ENCODE assay signal across 16 cellular contexts in the genomic region with DNA sequence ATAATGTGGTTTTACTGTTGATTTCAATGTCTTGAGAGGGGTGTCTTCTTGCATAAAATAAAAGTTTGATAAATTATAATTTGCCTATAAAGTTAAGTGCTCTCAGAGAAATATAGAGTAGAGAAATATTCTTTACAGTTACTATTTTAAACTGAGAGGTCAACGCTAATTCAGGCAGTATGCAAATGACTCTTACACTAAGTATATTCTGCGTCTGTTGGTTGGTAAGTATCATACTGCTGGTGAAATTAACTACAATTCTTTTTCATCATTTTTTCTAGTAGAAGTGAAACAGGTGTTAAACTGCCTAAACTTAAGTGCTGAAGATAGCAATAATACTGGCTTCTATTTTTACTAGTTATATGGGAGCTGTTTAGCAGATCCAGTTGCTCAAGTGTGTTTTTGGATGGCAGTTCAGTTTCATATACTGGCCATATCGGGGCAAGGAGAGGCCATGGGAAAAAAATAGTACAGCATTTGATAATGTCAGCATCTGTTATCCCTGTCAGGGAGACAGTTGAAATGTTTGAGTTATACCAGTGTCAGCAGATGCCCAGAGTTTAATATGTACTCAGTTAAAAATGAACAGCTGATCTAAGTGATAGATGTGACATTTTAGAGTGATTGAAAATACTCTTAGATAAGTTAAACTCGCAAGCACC.
DNase-seq lines count a peak whose midpoint lies in the region; ATAC-seq and TF ChIP-seq lines count a peak whose summit lies in the region.
"Had no signal": no experiment of that assay in that cellular context is flagged by ENCODE, and none has a peak within 500 bp of the region (broad histone marks: within the 10 kb centered on the region; RNA-seq: fewer than 3 reads in every experiment).

No MANE protein-coding gene starts in this region.

- TF ChIP-seq EP300 in sigmoid colon (IDR thresholded peaks at IDR 0.05) = no peak

- intact Hi-C loops in Right ventricle myocardium superior (cut with DNase I) (no loop called here), sigmoid colon (cut with DNase I) (no loop called here)

- no peaks in the 10 kb centered on the region for H3K9me3 ChIP-seq in sigmoid colon
- H3K9me3 ChIP-seq: left lung, thyroid gland had no signal

- no peak overlapping the region for H3K4me3 ChIP-seq in sigmoid colon
- H3K4me3 ChIP-seq: left lung, thyroid gland had no signal

- no peak for TF ChIP-seq CTCF in sigmoid colon (IDR thresholded peaks at IDR 0.05)

- H3K36me3 ChIP-seq in sigmoid colon = no peaks in the 10 kb centered on the region
- H3K36me3 ChIP-seq: thyroid gland had no signal

- H3K27me3 ChIP-seq in sigmoid colon = no peaks in the 10 kb centered on the region
- H3K27me3 ChIP-seq: left lung, thyroid gland had no signal

- ATAC-seq in GM18867 (IDR thresholded peaks at IDR 0.05; ENCODE audit: unreplicated experiment) (peak; percentile 70), Right ventricle myocardium superior (ENCODE audit: poor library complexity) (peak; percentile 73), GM21526 (IDR thresholded peaks at IDR 0.05; ENCODE audit: low FRiP score, unreplicated experiment) (no peak), HG02798 (IDR thresholded peaks at IDR 0.05; ENCODE audit: poor library complexity, unreplicated experiment) (no peak), HG03045 (IDR thresholded peaks at IDR 0.05; ENCODE audit: unreplicated experiment) (no peak)
- ATAC-seq: stimulated activated effector memory CD8-positive, alpha-beta T cell treated with anti-CD3 and anti-CD28 coated beads, Interleukin-12 subunit alpha, Interleukin-12 subunit beta, amount 100 ng/mL, for 72 hours had no signal

- peaks cover 0 to 57% (median 26%) of the 10 kb centered on the region in 4 donors for H3K4me1 ChIP-seq in sigmoid colon
- H3K4me1 ChIP-seq: left lung had no signal

- peak overlapping the region; percentile 39 to 75 (median 49) for H3K27ac ChIP-seq in sigmoid colon
- H3K27ac ChIP-seq: left lung, thyroid gland had no signal

- no peak for TF ChIP-seq POLR2A in sigmoid colon (IDR thresholded peaks at IDR 0.05)

- DNase-seq in NAMALWA (ENCODE audit: low spot score) = peak; percentile 17
- no peak for DNase-seq in Right ventricle myocardium superior
- DNase-seq in sigmoid colon = no peak
- DNase-seq in hippocampal formation (lab: John Stamatoyannopoulos, UW) = no peak
- DNase-seq: amniotic stem cell, GF-D8, left lung, NCI-H446 treated with DMSO at 0.1 percent for 48 hours, posterior cingulate gyrus, SHP77, thyroid gland had no signal

- 88 to 93% methylated on average over 4 of the region's 4 CpGs for WGBS in sigmoid colon, 2 donors

Comparison
In these comparisons a context has a peak if more than half of its experiments do, and no peak if none do; other contexts are left out.
1. ATAC-seq: peak in GM18867 (single experiment) and Right ventricle myocardium superior (single experiment); none in GM21526 (single experiment), HG02798 (single experiment) and HG03045 (single experiment).